Comparison of ENCODE assay signal across 22 cellular contexts in the genomic region with DNA sequence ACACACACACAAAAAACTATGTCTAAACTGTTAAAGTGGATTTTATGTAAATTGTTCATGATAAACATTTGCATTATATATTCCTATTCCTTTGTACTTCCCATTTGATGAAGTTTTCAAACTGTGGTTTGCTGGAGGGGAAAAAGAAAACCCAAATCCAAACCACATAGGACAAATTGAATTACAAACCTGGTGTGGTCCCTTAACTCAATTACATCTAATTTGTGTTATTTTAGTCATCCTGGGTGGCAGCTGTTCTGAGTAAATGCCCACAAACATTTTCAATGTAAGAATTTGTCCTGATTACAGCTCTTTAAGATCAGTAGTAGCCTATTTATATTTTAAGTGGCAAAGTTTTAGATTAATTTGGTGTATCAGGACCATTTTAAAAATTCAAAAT.
A peak's percentile ranks its signal among the peaks of the same experiment; 100 is the strongest.
DNase-seq lines count a peak whose midpoint lies in the region; ATAC-seq and TF ChIP-seq lines count a peak whose summit lies in the region.
"Had no signal": no experiment of that assay in that cellular context is flagged by ENCODE, and none has a peak within 500 bp of the region (broad histone marks: within the 10 kb centered on the region; RNA-seq: fewer than 3 reads in every experiment).

No MANE protein-coding gene starts in this region.

- peaks cover 6% of the 10 kb centered on the region for H3K9me3 Mint-ChIP-seq in mesothelial cell of epicardium

- no peak overlapping the region for H3K4me3 Mint-ChIP-seq in mesothelial cell of epicardium
- H3K4me3 Mint-ChIP-seq: B cell, CD14-positive monocyte, H9 had no signal

- H3K27me3 ChIP-seq in HCT116 (ENCODE audit: insufficient read depth, low read length) = no peaks in the 10 kb centered on the region
- no peaks in the 10 kb centered on the region for H3K27me3 ChIP-seq in right cardiac atrium (ENCODE audit: control insufficient read depth, insufficient read depth)
- H3K27me3 ChIP-seq: MG63, Peyer's patch, SJSA1 had no signal

- no peak for TF ChIP-seq POLR2A in HCT116 (IDR thresholded peaks at IDR 0.05; ENCODE audit: borderline replicate concordance, extremely low read depth, insufficient read depth, insufficient read length)

- no TSS peak for BruUV-seq in HCT116 (replicated peaks; lab: Mats Ljungman, UMichigan)

- H3K4me3 ChIP-seq in HCT116 (replicated peaks in 1 of 2; ENCODE audit: low read depth in 1 of 2, low read length in 2 of 2) (no peak overlapping the region), right cardiac atrium (ENCODE audit: low read length) (no peak overlapping the region)
- H3K4me3 ChIP-seq: GM12878, MG63, Peyer's patch, SJSA1 had no signal

- H3K36me3 ChIP-seq in HCT116 (ENCODE audit: control insufficient read depth in 1 of 2, insufficient read depth in 2 of 2, low read length in 2 of 2) = no peaks in the 10 kb centered on the region
- H3K36me3 ChIP-seq: MG63, Peyer's patch, SJSA1 had no signal

- no peak for TF ChIP-seq RAD21 in HCT116 (IDR thresholded peaks at IDR 0.05; ENCODE audit: low read depth)

- H3K9ac ChIP-seq in HCT116 (ENCODE audit: low read length) = no peak overlapping the region

- no peaks in the 10 kb centered on the region for H3K79me2 ChIP-seq in HCT116 (ENCODE audit: insufficient read depth, low read length)

- H3K27me3 Mint-ChIP-seq in mesothelial cell of epicardium (ENCODE audit: low read depth) = no peaks in the 10 kb centered on the region
- H3K27me3 Mint-ChIP-seq: B cell had no signal

- RAD21 ChIA-PET in HCT116 (lab: Charles Lee; ENCODE audit: low non-redundant PET in 1 of 2, low total read pairs in 2 of 2, uncharacterized antibody in 2 of 2, unreplicated experiment in 2 of 2) = no interaction called here

- H3K4me2 ChIP-seq in HCT116 (ENCODE audit: low read length) = no peak overlapping the region

- H4K20me1 ChIP-seq in HCT116 (ENCODE audit: insufficient read depth) = no peaks in the 10 kb centered on the region

- peaks cover 70% of the 10 kb centered on the region for H3K4me1 Mint-ChIP-seq in mesothelial cell of epicardium
- H3K4me1 Mint-ChIP-seq: B cell had no signal

- intact Hi-C loops in HCT116 (cut with micrococcal nuclease) (no loop called here), right cardiac atrium (cut with DNase I) (no loop called here)

- peak overlapping the region; percentile 83; the same call in 1 of the 2 replicates for H3K27ac ChIP-seq in HCT116 (ENCODE audit: low read depth, low read length)
- no peak overlapping the region for H3K27ac ChIP-seq in right cardiac atrium (ENCODE audit: low read length)
- H3K27ac ChIP-seq: Peyer's patch, SJSA1 had no signal

- peaks cover 10 to 44% of the 10 kb centered on the region in 2 experiments for H3K4me1 ChIP-seq in HCT116 (ENCODE audit: control insufficient read depth in 1 of 2, insufficient read depth in 2 of 2, low read length in 2 of 2)
- no peaks in the 10 kb centered on the region for H3K4me1 ChIP-seq in right cardiac atrium (ENCODE audit: control insufficient read depth, insufficient read depth, low read length)

- H3K36me3 Mint-ChIP-seq in mesothelial cell of epicardium = peaks cover 6% of the 10 kb centered on the region

- peak overlapping the region; percentile 82 for H3K27ac Mint-ChIP-seq in mesothelial cell of epicardium
- H3K27ac Mint-ChIP-seq: B cell, CD14-positive monocyte, H9 had no signal

- no peaks in the 10 kb centered on the region for H3K9me2 ChIP-seq in HCT116 (ENCODE audit: insufficient read depth)

- ATAC-seq in HCT116 (no peak), right cardiac atrium (no peak)
- ATAC-seq: GM12878 had no signal

- no peaks in the 10 kb centered on the region for H3K9me3 ChIP-seq in HCT116 (ENCODE audit: control insufficient read depth in 1 of 2, insufficient read depth in 1 of 2, low read depth in 1 of 2, low read length in 2 of 2)
- no peaks in the 10 kb centered on the region for H3K9me3 ChIP-seq in right cardiac atrium (ENCODE audit: control insufficient read depth, low read length)
- H3K9me3 ChIP-seq: MG63, Peyer's patch, SJSA1 had no signal

- peak; percentile 19 for DNase-seq in Daoy (ENCODE audit: low read depth)
- no peak for DNase-seq in HCT116 (ENCODE audit: low read depth, low spot score)
- peak; percentile 48 for DNase-seq in RPMI7951 (ENCODE audit: low read depth)
- DNase-seq in mesothelial cell of epicardium (ENCODE audit: low spot score in 2 of 2, unreplicated experiment in 2 of 2) = no peak
- DNase-seq in NCI-H2029 (lab: John Stamatoyannopoulos, UW) = no peak
- DNase-seq in NK-92 treated with Interleukin-12 subunit alpha and Interleukin-12 subunit beta, amount 100 ng/mL, for 24 hours (lab: John Stamatoyannopoulos, UW) = no peak
- DNase-seq in right cardiac atrium = no peak
- DNase-seq in cerebellar nuclear complex (lab: John Stamatoyannopoulos, UW) = no peak
- DNase-seq: DMS79, H9, Kasumi-1, MG63, NCI-H1092 treated with DMSO at 0.1 percent for 48 hours, NCI-H2081 treated with DMSO at 0.1 percent for 48 hours, NCI-H2171 treated with DMSO at 0.1 percent for 48 hours, NCI-H524 treated with DMSO at 0.1 percent for 48 hours, Peyer's patch, SW 1271 had no signal

- H2AFZ ChIP-seq in HCT116 (ENCODE audit: low read depth, low read length, poor library complexity, severe bottlenecking) = no peak overlapping the region

- POLR2A ChIA-PET in HCT116 (lab: Charles Lee) = no interaction called here

- CTCF ChIA-PET in HCT116 (lab: Charles Lee) = no interaction called here

- TF ChIP-seq CTCF in HCT116 (IDR thresholded peaks at IDR 0.05 in 2 of 3, conservative IDR thresholded peaks at IDR 0.05 in 1 of 3; ENCODE audit: borderline replicate concordance in 1 of 3, insufficient read depth in 1 of 3, low read depth in 2 of 3, low read length in 2 of 3) (no peak), mesothelial cell of epicardium (IDR thresholded peaks at IDR 0.05; ENCODE audit: unreplicated experiment) (no peak)

TF ChIP-seq in HCT116, 20 proteins besides CTCF, POLR2A, EP300 and RAD21:
- no peak for TF ChIP-seq ZNF274 (IDR thresholded peaks at IDR 0.05; ENCODE audit: low read depth, low read length)
- TF ChIP-seq, protein P1, sequence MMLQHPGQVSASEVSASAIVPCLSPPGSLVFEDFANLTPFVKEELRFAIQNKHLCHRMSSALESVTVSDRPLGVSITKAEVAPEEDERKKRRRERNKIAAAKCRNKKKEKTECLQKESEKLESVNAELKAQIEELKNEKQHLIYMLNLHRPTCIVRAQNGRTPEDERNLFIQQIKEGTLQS (IDR thresholded peaks at IDR 0.05) = no peak
- TF ChIP-seq SIN3A (IDR thresholded peaks at IDR 0.05; ENCODE audit: low read depth) = no peak
- TF ChIP-seq EZH2phosphoT487 (IDR thresholded peaks at IDR 0.05; ENCODE audit: borderline replicate concordance) = no peak
- TF ChIP-seq ZFX (IDR thresholded peaks at IDR 0.05) = no peak
- TF ChIP-seq, protein P2, sequence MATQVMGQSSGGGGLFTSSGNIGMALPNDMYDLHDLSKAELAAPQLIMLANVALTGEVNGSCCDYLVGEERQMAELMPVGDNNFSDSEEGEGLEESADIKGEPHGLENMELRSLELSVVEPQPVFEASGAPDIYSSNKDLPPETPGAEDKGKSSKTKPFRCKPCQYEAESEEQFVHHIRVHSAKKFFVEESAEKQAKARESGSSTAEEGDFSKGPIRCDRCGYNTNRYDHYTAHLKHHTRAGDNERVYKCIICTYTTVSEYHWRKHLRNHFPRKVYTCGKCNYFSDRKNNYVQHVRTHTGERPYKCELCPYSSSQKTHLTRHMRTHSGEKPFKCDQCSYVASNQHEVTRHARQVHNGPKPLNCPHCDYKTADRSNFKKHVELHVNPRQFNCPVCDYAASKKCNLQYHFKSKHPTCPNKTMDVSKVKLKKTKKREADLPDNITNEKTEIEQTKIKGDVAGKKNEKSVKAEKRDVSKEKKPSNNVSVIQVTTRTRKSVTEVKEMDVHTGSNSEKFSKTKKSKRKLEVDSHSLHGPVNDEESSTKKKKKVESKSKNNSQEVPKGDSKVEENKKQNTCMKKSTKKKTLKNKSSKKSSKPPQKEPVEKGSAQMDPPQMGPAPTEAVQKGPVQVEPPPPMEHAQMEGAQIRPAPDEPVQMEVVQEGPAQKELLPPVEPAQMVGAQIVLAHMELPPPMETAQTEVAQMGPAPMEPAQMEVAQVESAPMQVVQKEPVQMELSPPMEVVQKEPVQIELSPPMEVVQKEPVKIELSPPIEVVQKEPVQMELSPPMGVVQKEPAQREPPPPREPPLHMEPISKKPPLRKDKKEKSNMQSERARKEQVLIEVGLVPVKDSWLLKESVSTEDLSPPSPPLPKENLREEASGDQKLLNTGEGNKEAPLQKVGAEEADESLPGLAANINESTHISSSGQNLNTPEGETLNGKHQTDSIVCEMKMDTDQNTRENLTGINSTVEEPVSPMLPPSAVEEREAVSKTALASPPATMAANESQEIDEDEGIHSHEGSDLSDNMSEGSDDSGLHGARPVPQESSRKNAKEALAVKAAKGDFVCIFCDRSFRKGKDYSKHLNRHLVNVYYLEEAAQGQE (IDR thresholded peaks at IDR 0.05; ENCODE audit: low read depth) = no peak
- TF ChIP-seq TCF7L2 (IDR thresholded peaks at IDR 0.05; ENCODE audit: borderline replicate concordance, extremely low read depth, insufficient read depth, insufficient read length) = no peak
- TF ChIP-seq YY1 (IDR thresholded peaks at IDR 0.05; ENCODE audit: extremely low read depth, insufficient replicate concordance, low read depth, low read length) = no peak
- TF ChIP-seq POLR2AphosphoS5 (IDR thresholded peaks at IDR 0.05; ENCODE audit: low read depth, low read length) = no peak
- no peak for TF ChIP-seq SP1 (IDR thresholded peaks at IDR 0.05; ENCODE audit: low read depth)
- TF ChIP-seq MAX (IDR thresholded peaks at IDR 0.05) = no peak
- no peak for TF ChIP-seq FOSL1 (IDR thresholded peaks at IDR 0.05; ENCODE audit: low read depth)
TF ChIP-seq in HCT116: peak in this region for 0.

Comparison
In these comparisons a context has a peak if more than half of its experiments do, and no peak if none do; other contexts are left out.
1. DNase-seq: peak in Daoy (single experiment) and RPMI7951 (single experiment); none in HCT116 (single experiment), mesothelial cell of epicardium (0 of 2), NCI-H2029 (single experiment), NK-92 treated with Interleukin-12 subunit alpha and Interleukin-12 subunit beta, amount 100 ng/mL, for 24 hours (single experiment), right cardiac atrium (0 of 3) and cerebellar nuclear complex (0 of 2).